ENCODE assay signal across 17 cellular contexts in genomic region chr12:95371571-95371970, GRCh38.
DNase-seq lines count a peak whose midpoint lies in the region; ATAC-seq and TF ChIP-seq lines count a peak whose summit lies in the region.
"Had no signal": no experiment of that assay in that cellular context is flagged by ENCODE, and none has a peak within 500 bp of the region (broad histone marks: within the 10 kb centered on the region; RNA-seq: fewer than 3 reads in every experiment).

No MANE protein-coding gene starts in this region.

- no peak overlapping the region for H3K4me2 ChIP-seq in GM23248 (ENCODE audit: unreplicated experiment)
- no peak overlapping the region for H3K4me2 ChIP-seq in OCI-LY7 (ENCODE audit: low read length)
- H3K4me2 ChIP-seq: BLaER1 treated with 17β-estradiol and CSF1 and Interleukin-3, amounts not matched to agents 10 nM and 100 nM; GM23338 had no signal

- H3K27ac ChIP-seq in GM23248 (no peak overlapping the region), OCI-LY7 (ENCODE audit: low read depth, low read length, poor library complexity, severe bottlenecking) (no peak overlapping the region)
- H3K27ac ChIP-seq: 22Rv1; BLaER1 treated with 17β-estradiol and CSF1 and Interleukin-3, amounts not matched to agents 10 nM and 100 nM had no signal

- H3K79me2 ChIP-seq in GM23248 (ENCODE audit: insufficient read depth) (no peaks in the 10 kb centered on the region), OCI-LY7 (ENCODE audit: insufficient read depth, low read depth, low read length) (no peaks in the 10 kb centered on the region)

- no peak overlapping the region for H3K9ac ChIP-seq in GM23248
- H3K9ac ChIP-seq: BLaER1 treated with 17β-estradiol and CSF1 and Interleukin-3, amounts not matched to agents 10 nM and 100 nM had no signal

- 92 to 94% methylated on average over 5 of the region's 5 CpGs for WGBS in GM23248 (ENCODE audit: low coverage in 1 of 2, low lambda C conversion rate in 2 of 2, missing lambda C conversion rate in 2 of 2), 2 experiments

- BruUV-seq in OCI-LY7 (replicated peaks; lab: Mats Ljungman, UMichigan), result no TSS peak

- no peaks in the 10 kb centered on the region for H3K9me2 ChIP-seq in GM23248 (ENCODE audit: insufficient read depth)
- H3K9me2 ChIP-seq in OCI-LY7 (ENCODE audit: insufficient read depth, low read length), result no peaks in the 10 kb centered on the region

- intact Hi-C loops in OCI-LY7 (cut with micrococcal nuclease; ENCODE audit: unreplicated experiment), result no loop called here

- POLR2A ChIA-PET in OCI-LY7 (lab: Charles Lee), result interaction anchor here (0.6 to 0.8 kb wide), 2 partner anchors 40 to 168 kb away, joined by 3 to 5 read pairs; no protein-coding TSS in a partner anchor

- H3K9me3 ChIP-seq in GM23248 (ENCODE audit: low read depth) (no peaks in the 10 kb centered on the region), OCI-LY7 (ENCODE audit: low read length) (no peaks in the 10 kb centered on the region)
- H3K9me3 ChIP-seq: BE2C; BLaER1 treated with 17β-estradiol and CSF1 and Interleukin-3, amounts not matched to agents 10 nM and 100 nM had no signal

- 0 out of 2 replicates have a peak, but pooled peaks cover 4% of the 10 kb centered on the region for H3K4me1 ChIP-seq in GM23248 (ENCODE audit: insufficient read depth)
- H3K4me1 ChIP-seq in OCI-LY7 (ENCODE audit: insufficient read depth, low read length, poor library complexity, severe bottlenecking), result peaks cover 5% of the 10 kb centered on the region
- H3K4me1 ChIP-seq: BE2C; BLaER1 treated with 17β-estradiol and CSF1 and Interleukin-3, amounts not matched to agents 10 nM and 100 nM had no signal

- CTCF ChIA-PET in OCI-LY7 (lab: Charles Lee; ENCODE audit: unreplicated experiment), result no interaction called here

- peak; percentile 16 for DNase-seq in AG10803 (ENCODE audit: low read depth)
- DNase-seq in GM23248, result peak; percentile 15
- no peak for DNase-seq in OCI-LY7 (ENCODE audit: low spot score)
- DNase-seq in NCI-H2171 treated with DMSO at 0.1 percent for 48 hours (lab: John Stamatoyannopoulos, UW), result no peak
- no peak for DNase-seq in GM19238 (ENCODE audit: insufficient read length, low spot score)
- DNase-seq: AML-193; BE2C; CD4-positive, alpha-beta T cell; CD8-positive, alpha-beta memory T cell; DMS 273 treated with DMSO at 0.1 percent for 48 hours; DMS79; H9; HFFc6 had no signal

- ATAC-seq in HG03139 (IDR thresholded peaks at IDR 0.05; ENCODE audit: unreplicated experiment), result no peak
- ATAC-seq: GM23338 had no signal

- no peak overlapping the region for H2AFZ ChIP-seq in GM23248
- 0 out of 2 replicates have a peak overlapping the region, but pooled peaks have one; percentile 28 for H2AFZ ChIP-seq in OCI-LY7 (ENCODE audit: low read length)
- H2AFZ ChIP-seq: GM23338 had no signal

- no peaks in the 10 kb centered on the region for H3K36me3 ChIP-seq in GM23248 (ENCODE audit: low read depth)
- no peaks in the 10 kb centered on the region for H3K36me3 ChIP-seq in OCI-LY7 (ENCODE audit: insufficient read depth, low read length)
- H3K36me3 ChIP-seq: BE2C; BLaER1 treated with 17β-estradiol and CSF1 and Interleukin-3, amounts not matched to agents 10 nM and 100 nM had no signal

- TF ChIP-seq CTCF in AG10803 (conservative IDR thresholded peaks at IDR 0.05; ENCODE audit: low read length) (no peak), OCI-LY7 (conservative IDR thresholded peaks at IDR 0.05; ENCODE audit: low read length) (no peak)

- in situ Hi-C loops in GM23248 (cut with MboI), result no loop called here

- H3K4me3 ChIP-seq in AG10803 (ENCODE audit: low read length) (no peak overlapping the region), GM23248 (no peak overlapping the region), OCI-LY7 (ENCODE audit: low read depth, low read length, poor library complexity, severe bottlenecking) (no peak overlapping the region)
- H3K4me3 ChIP-seq: BLaER1 treated with 17β-estradiol and CSF1 and Interleukin-3, amounts not matched to agents 10 nM and 100 nM; GM23338 had no signal

- H4K20me1 ChIP-seq in GM23248 (ENCODE audit: insufficient read depth), result no peaks in the 10 kb centered on the region
- no peaks in the 10 kb centered on the region for H4K20me1 ChIP-seq in OCI-LY7 (ENCODE audit: insufficient read depth, low read length)
- H4K20me1 ChIP-seq: BLaER1 treated with 17β-estradiol and CSF1 and Interleukin-3, amounts not matched to agents 10 nM and 100 nM had no signal

- no peaks in the 10 kb centered on the region for H3F3A ChIP-seq in GM23248 (ENCODE audit: insufficient read depth)

- no peaks in the 10 kb centered on the region for H3K27me3 ChIP-seq in GM23248 (replicated peaks; ENCODE audit: insufficient read depth)
- H3K27me3 ChIP-seq: BLaER1 treated with 17β-estradiol and CSF1 and Interleukin-3, amounts not matched to agents 10 nM and 100 nM had no signal

Comparison
In these comparisons a context has a peak if more than half of its experiments do, and no peak if none do; other contexts are left out.
1. DNase-seq: peak in AG10803 (single experiment) and GM23248 (single experiment); none in OCI-LY7 (single experiment), NCI-H2171 treated with DMSO at 0.1 percent for 48 hours (single experiment) and GM19238 (single experiment).